8 cellular contexts compared by ENCODE assay signal in genomic region chr4:15729910-15730533, GRCh38. TPM values are rescaled to one million over a fixed set of nuclear protein-coding genes. Genes with fewer than 3 reads are reported as not detected.
DNase-seq lines count a peak whose midpoint lies in the region; ATAC-seq and TF ChIP-seq lines count a peak whose summit lies in the region.

No MANE protein-coding gene starts in this region.

- CTCF ChIA-PET in Panc1 (lab: Charles Lee): no interaction called here

- no peaks in the 10 kb centered on the region for H3K4me1 ChIP-seq in Panc1 (ENCODE audit: control insufficient read depth, insufficient read depth, low read length)
- no peaks in the 10 kb centered on the region for H3K4me1 ChIP-seq in liver (ENCODE audit: control insufficient read depth in 4 of 4, insufficient read depth in 4 of 4, low read length in 3 of 4)
- H3K4me1 ChIP-seq in uterus: no peaks in the 10 kb centered on the region

- POLR2A ChIA-PET in Panc1 (lab: Charles Lee): no interaction called here

- H3K4me3 ChIP-seq in Panc1 (ENCODE audit: low read depth in 2 of 2, low read length in 2 of 2): no peak overlapping the region
- no peak overlapping the region for H3K4me3 ChIP-seq in liver (ENCODE audit: low read depth in 1 of 3, low read length in 3 of 3)
- H3K4me3 ChIP-seq in uterus: no peak overlapping the region

- peak overlapping the region in 1 of 2 donors; percentile 64 for H3K9ac ChIP-seq in liver (ENCODE audit: low read depth in 1 of 2, low read length in 2 of 2)

- H3K36me3 ChIP-seq in Panc1 (ENCODE audit: control insufficient read depth, insufficient read depth, low read length) (no peaks in the 10 kb centered on the region), liver (ENCODE audit: control insufficient read depth in 4 of 4, insufficient read depth in 3 of 4, low read depth in 1 of 4, low read length in 3 of 4) (no peaks in the 10 kb centered on the region), uterus (no peaks in the 10 kb centered on the region)

- peak; percentile 73 for TF ChIP-seq CTCF in GM13977 (IDR thresholded peaks at IDR 0.05; ENCODE audit: extremely low read depth, insufficient read depth, missing control alignments)
- peak; percentile 75; the same call in 1 of the 2 replicates for TF ChIP-seq CTCF in Panc1 (IDR thresholded peaks at IDR 0.05)
- peak; percentile 93 for TF ChIP-seq CTCF in liver (IDR thresholded peaks at IDR 0.05; ENCODE audit: low read depth, low read length, missing input control)
- peak; percentile 63 to 75 (median 70) for TF ChIP-seq CTCF in uterus (IDR thresholded peaks at IDR 0.05)

- H3K27me3 ChIP-seq in Panc1 (ENCODE audit: control insufficient read depth, insufficient read depth, low read length): no peaks in the 10 kb centered on the region
- H3K27me3 ChIP-seq in liver (ENCODE audit: control insufficient read depth in 4 of 4, insufficient read depth in 4 of 4, low read length in 3 of 4): no peaks in the 10 kb centered on the region
- H3K27me3 ChIP-seq in uterus: no peaks in the 10 kb centered on the region

- BruUV-seq in Panc1 (replicated peaks; lab: Mats Ljungman, UMichigan): no TSS peak

- ATAC-seq in HG03460 (IDR thresholded peaks at IDR 0.05; ENCODE audit: unreplicated experiment) (peak; percentile 59), Panc1 (0 out of 2 replicates have a peak, but pooled peaks have one; percentile 63), HG03095 (IDR thresholded peaks at IDR 0.05; ENCODE audit: unreplicated experiment) (no peak)

- TF ChIP-seq RAD21 in liver (IDR thresholded peaks at IDR 0.05): peak; percentile 92

- no peak overlapping the region for H3K27ac ChIP-seq in Panc1 (ENCODE audit: low read length)
- H3K27ac ChIP-seq in liver (ENCODE audit: low read depth in 1 of 2, low read length in 2 of 2): no peak overlapping the region
- no peak overlapping the region for H3K27ac ChIP-seq in uterus

- 16% methylated on average over 3 of the region's 3 CpGs for WGBS in liver

- DNase-seq in COLO668 (lab: John Stamatoyannopoulos, UW; ENCODE audit: unreplicated experiment) (peak; percentile 14), GM13977 (ENCODE audit: low spot score) (peak; percentile 63), Panc1 (ENCODE audit: low read depth, low spot score) (peak; percentile 17), cerebellum (ENCODE audit: low spot score) (peak; percentile 45), uterus (peak in 1 of 2 donors; percentile 21)

- intact Hi-C loops in Panc1 (cut with micrococcal nuclease; ENCODE audit: unreplicated experiment) (loop anchor here (10.0 kb wide), 1 partner anchor 225 kb away; no protein-coding TSS in a partner anchor), uterus (cut with DNase I; ENCODE audit: low total_unique reads) (no loop called here)

- in situ Hi-C loops in GM13977 (cut with MboI; ENCODE audit: low pct_unique_long_range_greater_than_20kb, low sequenced_read_pairs, unreplicated experiment) (loop anchor here (25.0 kb wide), 1 partner anchor 232 kb away; the partner anchor contains the start of gene FGFBP2), Panc1 (cut with HindIII; ENCODE audit: low pct_unique_long_range_greater_than_20kb, low sequenced_read_pairs) (no loop called here)

- H3K9me3 ChIP-seq in Panc1 (ENCODE audit: control insufficient read depth, insufficient read depth, low read depth, low read length) (no peaks in the 10 kb centered on the region), liver (ENCODE audit: control insufficient read depth in 4 of 4, low read length in 3 of 4) (no peaks in the 10 kb centered on the region), uterus (no peaks in the 10 kb centered on the region)

- no peak for TF ChIP-seq POLR2A in uterus (IDR thresholded peaks at IDR 0.05)

TF ChIP-seq in liver, 16 proteins besides CTCF, POLR2A, EP300 and RAD21:
- TF ChIP-seq HNF4A (conservative IDR thresholded peaks at IDR 0.05) (no peak), NR2F2 (IDR thresholded peaks at IDR 0.05) (no peak), YY1 (IDR thresholded peaks at IDR 0.05) (peak; percentile 25), RXRA (IDR thresholded peaks at IDR 0.05) (peak in 1 of 2 donors; percentile 10)
TF ChIP-seq in liver: peak in this region for 2.

RNA-seq across cellular contexts. Expression of gene BST1, which starts 27.2 kb away (rescaled TPM):
- total RNA-seq in Panc1 (2021; ENCODE audit: unreplicated experiment) (3.0 TPM), cerebellum (1.2 TPM), liver (10 to 100 TPM in 1 of 2 donors, 1 to 10 TPM in 1; 7.7 to 12.1 TPM), uterus (10 to 100 TPM in 1 of 4 donors, 1 to 10 TPM in 2, not detected in 1; 1.5 to 11.4 (median 7.7) TPM)
- 3.1 TPM for polyA plus RNA-seq in Panc1 (2012; ENCODE audit: insufficient read length)
- 10 to 100 TPM in 1 of 2 donors, 1 to 10 TPM in 1; 3.7 to 13.2 TPM for polyA plus RNA-seq in liver

RNA-seq across cellular contexts. Expression of gene CD38, which starts 48.1 kb away (rescaled TPM):
- total RNA-seq in Panc1 (2021; ENCODE audit: unreplicated experiment) (0.15 TPM), cerebellum (2.1 TPM), liver (1 to 10 TPM; 6.1 to 9.4 TPM), uterus (1 to 10 TPM in 2 of 4 donors, under 1 TPM in 2; 0.26 to 4.6 (median 1.6) TPM)
- polyA plus RNA-seq in Panc1 (2012; ENCODE audit: insufficient read length): not detected
- polyA plus RNA-seq in liver: 1 to 10 TPM; 3.2 to 4.5 TPM

RNA-seq across cellular contexts. Expression of gene FAM200B, which starts 48.4 kb away (rescaled TPM):
- total RNA-seq in Panc1 (2021; ENCODE audit: unreplicated experiment) (15.2 TPM), cerebellum (45.4 TPM), liver (10 to 100 TPM; 11.8 to 17.0 TPM), uterus (100 to 1,000 TPM in 1 of 4 donors, 10 to 100 TPM in 3; 41.7 to 104 (median 54.8) TPM)
- 8.7 TPM for polyA plus RNA-seq in Panc1 (2012; ENCODE audit: insufficient read length)
- 10 to 100 TPM; 16.8 to 45.7 TPM for polyA plus RNA-seq in liver
